Comparison of ENCODE assay signal across 9 cellular contexts in genomic region chr17:83099570-83100181, GRCh38. TPM values are rescaled to one million over a fixed set of nuclear protein-coding genes. Genes with fewer than 3 reads are reported as not detected.
DNase-seq lines count a peak whose midpoint lies in the region; ATAC-seq and TF ChIP-seq lines count a peak whose summit lies in the region.
"Had no signal": no experiment of that assay in that cellular context is flagged by ENCODE, and none has a peak within 500 bp of the region (broad histone marks: within the 10 kb centered on the region; RNA-seq: fewer than 3 reads in every experiment).

No MANE protein-coding gene starts in this region.

- H3K9ac ChIP-seq in mesendoderm (ENCODE audit: low read length), result no peak overlapping the region

- H3K27ac ChIP-seq in CD8-positive, alpha-beta memory T cell (ENCODE audit: low read depth, low read length), result no peak overlapping the region
- no peak overlapping the region for H3K27ac ChIP-seq in uterus
- H3K27ac ChIP-seq in mesendoderm (ENCODE audit: low read depth, low read length), result no peak overlapping the region
- H3K27ac ChIP-seq: neutrophil had no signal

- TF ChIP-seq POLR2A in uterus (IDR thresholded peaks at IDR 0.05), result no peak

- H2AK5ac ChIP-seq in mesendoderm (ENCODE audit: low read length), result no peak overlapping the region

- CTCF ChIA-PET in CD8-positive, alpha-beta memory T cell (lab: Charles Lee), result no interaction called here

- H3K79me1 ChIP-seq in mesendoderm (ENCODE audit: low read length), result no peaks in the 10 kb centered on the region

- no peak for TF ChIP-seq CTCF in fibroblast of the aortic adventitia (IDR thresholded peaks at IDR 0.05; ENCODE audit: insufficient read depth, low read length)
- TF ChIP-seq CTCF in progenitor cell of endocrine pancreas (IDR thresholded peaks at IDR 0.05; ENCODE audit: unreplicated experiment), result peak; percentile 17
- TF ChIP-seq CTCF in uterus (IDR thresholded peaks at IDR 0.05), result peak in 1 of 4 experiments; percentile 5

- H3K36me3 Mint-ChIP-seq in CD8-positive, alpha-beta memory T cell, result peaks cover 0 to 13% (median 0%) of the 10 kb centered on the region in 3 donors
- peaks cover 5% of the 10 kb centered on the region for H3K36me3 Mint-ChIP-seq in progenitor cell of endocrine pancreas (ENCODE audit: insufficient read depth)

- H3K4me1 Mint-ChIP-seq in CD8-positive, alpha-beta memory T cell, result peaks cover 5 to 22% (median 7%) of the 10 kb centered on the region in 3 donors
- H3K4me1 Mint-ChIP-seq in progenitor cell of endocrine pancreas (ENCODE audit: low read depth), result peaks cover 24% of the 10 kb centered on the region

- no peaks in the 10 kb centered on the region for H3K36me3 ChIP-seq in CD8-positive, alpha-beta memory T cell (ENCODE audit: insufficient read depth, low read length)
- H3K36me3 ChIP-seq in uterus (no peaks in the 10 kb centered on the region), mesendoderm (ENCODE audit: control insufficient read depth, insufficient read depth, low read length) (no peaks in the 10 kb centered on the region)

- no peak overlapping the region for H3K18ac ChIP-seq in mesendoderm (ENCODE audit: low read length)

- H2BK120ac ChIP-seq in mesendoderm (ENCODE audit: low read depth, low read length), result no peak overlapping the region

- H4K5ac ChIP-seq in mesendoderm (ENCODE audit: low read length), result no peak overlapping the region

- peaks cover 7 to 10% of the 10 kb centered on the region in 2 donors for H3K27me3 Mint-ChIP-seq in CD8-positive, alpha-beta memory T cell
- H3K27me3 Mint-ChIP-seq in progenitor cell of endocrine pancreas, result no peaks in the 10 kb centered on the region

- H2BK15ac ChIP-seq in mesendoderm (replicated peaks; ENCODE audit: low read depth), result no peak overlapping the region

- H3K23ac ChIP-seq in mesendoderm (ENCODE audit: low read length), result no peak overlapping the region

- H3K27me3 ChIP-seq in CD8-positive, alpha-beta memory T cell (ENCODE audit: insufficient read depth, low read length, poor library complexity, severe bottlenecking), result peaks cover 14% of the 10 kb centered on the region
- H3K27me3 ChIP-seq in uterus, result peaks cover 0 to 11% of the 10 kb centered on the region in 2 donors
- H3K27me3 ChIP-seq in mesendoderm (ENCODE audit: insufficient read depth, low read length, poor library complexity), result no peaks in the 10 kb centered on the region

- H3K9me3 ChIP-seq in CD8-positive, alpha-beta memory T cell (ENCODE audit: low read length), result no peaks in the 10 kb centered on the region
- no peaks in the 10 kb centered on the region for H3K9me3 ChIP-seq in uterus
- H3K9me3 ChIP-seq: neutrophil had no signal

- POLR2A ChIA-PET in CD8-positive, alpha-beta memory T cell (lab: Charles Lee), result no interaction called here

- no peak for ATAC-seq in HG03521 (IDR thresholded peaks at IDR 0.05; ENCODE audit: unreplicated experiment)

- no CpG with 5 or more reads among the region's 34 CpGs for WGBS in mesendoderm (ENCODE audit: extremely low coverage, insufficient coverage, low lambda C conversion rate)

- H3K9me3 Mint-ChIP-seq in CD8-positive, alpha-beta memory T cell, result peaks cover 0 to 3% (median 0%) of the 10 kb centered on the region in 5 donors
- no peaks in the 10 kb centered on the region for H3K9me3 Mint-ChIP-seq in progenitor cell of endocrine pancreas (ENCODE audit: low read depth)

- peak in 1 of 5 donors; percentile 32 for DNase-seq in CD8-positive, alpha-beta memory T cell
- DNase-seq in NCI-H345 treated with DMSO at 0.1 percent for 48 hours (lab: John Stamatoyannopoulos, UW; ENCODE audit: unreplicated experiment) (peak; percentile 79), fibroblast of the aortic adventitia (ENCODE audit: low read depth) (peak; percentile 62), progenitor cell of endocrine pancreas (ENCODE audit: low spot score, unreplicated experiment) (no peak), uterus (no peak), RKO (ENCODE audit: low spot score) (no peak), mesendoderm (no peak)

- intact Hi-C loops in uterus (cut with DNase I; ENCODE audit: low total_unique reads), result no loop called here

- H3K79me2 ChIP-seq in mesendoderm (ENCODE audit: control insufficient read depth, insufficient read depth, low read length), result no peaks in the 10 kb centered on the region

- H3K4me1 ChIP-seq in CD8-positive, alpha-beta memory T cell (ENCODE audit: insufficient read depth, low read length), result peaks cover 5% of the 10 kb centered on the region
- H3K4me1 ChIP-seq in uterus (peaks cover 0 to 34% of the 10 kb centered on the region in 2 donors), mesendoderm (ENCODE audit: control insufficient read depth, low read depth, low read length) (no peaks in the 10 kb centered on the region)

- H3K4me2 ChIP-seq in mesendoderm (ENCODE audit: low read length), result no peak overlapping the region

- no peak overlapping the region for H3K4ac ChIP-seq in mesendoderm (ENCODE audit: low read depth, low read length)

- H3K4me3 ChIP-seq in CD8-positive, alpha-beta memory T cell (ENCODE audit: low read length), result no peak overlapping the region
- H3K4me3 ChIP-seq in fibroblast of the aortic adventitia (ENCODE audit: low read depth, low read length) (no peak overlapping the region), uterus (peak overlapping the region in 1 of 2 donors; percentile 11), mesendoderm (ENCODE audit: low read length) (no peak overlapping the region)

- peak overlapping the region in 5 of 7 donors; percentile 29 to 77 (median 41) for H3K4me3 Mint-ChIP-seq in CD8-positive, alpha-beta memory T cell
- no peak overlapping the region for H3K4me3 Mint-ChIP-seq in progenitor cell of endocrine pancreas (ENCODE audit: low read depth)

- H3K27ac Mint-ChIP-seq in CD8-positive, alpha-beta memory T cell, result peak overlapping the region in 4 of 8 donors; percentile 33 to 68 (median 39)
- H3K27ac Mint-ChIP-seq in progenitor cell of endocrine pancreas, result peak overlapping the region; percentile 94

- no peak overlapping the region for H3K56ac ChIP-seq in mesendoderm (ENCODE audit: low read length)

- no peak overlapping the region for H2BK5ac ChIP-seq in mesendoderm (ENCODE audit: low read length)

- no peak overlapping the region for H4K8ac ChIP-seq in mesendoderm (ENCODE audit: low read depth, low read length)

RNA-seq across cellular contexts. Expression of gene METRNL, which starts 20.3 kb away (rescaled TPM):
- 10 to 100 TPM; 22.3 to 22.9 TPM for total RNA-seq in CD8-positive, alpha-beta memory T cell
- polyA plus RNA-seq in CD8-positive, alpha-beta memory T cell, result 2.6 TPM
- total RNA-seq in fibroblast of the aortic adventitia (ENCODE audit: low replicate concordance), result 77.4 and 105 TPM in 2 replicates
- 54.6 and 56.2 TPM in 2 replicates for total RNA-seq in progenitor cell of endocrine pancreas
- 10 to 100 TPM; 25.0 to 44.4 (median 35.8) TPM for total RNA-seq in uterus
- 6.8 TPM for polyA plus RNA-seq in mesendoderm (2013, experiment 1 of 2)
- polyA plus RNA-seq in mesendoderm (2013, experiment 2 of 2), result 6.3 TPM

Comparison
In these comparisons a context has a peak if more than half of its experiments do, and no peak if none do; other contexts are left out.
1. DNase-seq: peak in NCI-H345 treated with DMSO at 0.1 percent for 48 hours (single experiment) and fibroblast of the aortic adventitia (single experiment); none in progenitor cell of endocrine pancreas (single experiment), uterus (0 of 2), RKO (single experiment) and mesendoderm (single experiment).